In the genomic region with DNA sequence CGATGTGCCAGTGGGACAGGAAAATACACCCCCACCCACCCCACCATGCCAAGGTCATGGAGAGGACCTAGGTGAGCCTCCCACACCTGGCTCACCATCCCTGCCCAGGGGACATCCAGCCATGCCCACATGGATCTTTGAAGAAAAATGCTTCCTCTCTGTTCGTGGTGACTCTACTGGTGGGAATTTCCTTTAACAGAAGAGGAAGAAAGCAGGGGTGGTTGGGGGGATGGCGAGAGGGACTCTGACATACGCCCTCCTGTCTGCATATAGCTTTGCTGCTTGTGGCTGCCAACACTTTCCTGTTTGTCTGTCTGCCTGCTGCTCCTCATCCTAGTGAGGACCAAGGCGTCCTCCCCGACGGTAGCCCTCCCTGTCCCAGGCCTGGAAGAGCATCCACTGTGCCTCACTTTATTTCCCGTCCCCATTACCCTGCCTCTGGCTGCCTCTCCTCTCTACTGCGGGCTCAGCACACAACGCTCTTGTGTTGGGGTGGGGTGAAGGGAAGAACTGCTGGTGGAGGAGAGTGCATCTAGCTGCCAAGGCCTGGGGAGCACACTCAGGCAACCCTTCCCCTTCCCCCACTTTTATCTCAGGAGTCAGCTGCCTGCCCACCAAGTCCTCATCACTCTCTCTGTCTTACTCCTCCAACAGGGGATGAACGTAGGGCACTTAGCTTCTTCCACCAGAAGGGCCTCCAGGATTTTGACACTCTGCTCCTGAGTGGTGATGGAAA, we compare ENCODE assay signal across 17 cellular contexts. TPM values are rescaled to one million over a fixed set of nuclear protein-coding genes. Genes with fewer than 3 reads are reported as not detected.
A peak's percentile ranks its signal among the peaks of the same experiment; 100 is the strongest.
DNase-seq lines count a peak whose midpoint lies in the region; ATAC-seq and TF ChIP-seq lines count a peak whose summit lies in the region.
"Had no signal": no experiment of that assay in that cellular context is flagged by ENCODE, and none has a peak within 500 bp of the region (broad histone marks: within the 10 kb centered on the region; RNA-seq: fewer than 3 reads in every experiment).

No MANE protein-coding gene starts in this region.

- CTCF ChIA-PET in activated CD4-positive, alpha-beta T cell treated with anti-CD3 and anti-CD28 coated beads for 36 hours (lab: Charles Lee) = interaction anchor here (0.5 to 2.2 kb wide), 9 partner anchors 9 to 230 kb away, joined by 3 to 8 read pairs (median 3); no protein-coding TSS in a partner anchor
- CTCF ChIA-PET in activated CD8-positive, alpha-beta T cell treated with anti-CD3 and anti-CD28 coated beads, Interleukin-2, amount 10 ng/mL, durations not matched to agents 7 days and 5 days (lab: Charles Lee) = interaction anchor here (1.1 to 3.4 kb wide), 6 partner anchors 8 to 103 kb away, joined by 3 to 30 read pairs (median 4); a partner anchor contains a TSS
- CTCF ChIA-PET in PC-9 (lab: Charles Lee) = no interaction called here

- H2AFZ ChIP-seq in PC-9 = no peak overlapping the region

- H3K36me3 ChIP-seq in PC-9 (ENCODE audit: low read depth) = no peaks in the 10 kb centered on the region

- H3K4me1 ChIP-seq in PC-9 (replicated peaks; ENCODE audit: insufficient read depth) = peaks cover 15% of the 10 kb centered on the region

- H3K9me3 ChIP-seq in PC-9 (ENCODE audit: insufficient read depth, low read depth) = no peaks in the 10 kb centered on the region
- H3K9me3 ChIP-seq: A549, upper lobe of left lung had no signal

- H3K4me2 ChIP-seq in PC-9 = no peak overlapping the region
- H3K4me2 ChIP-seq: A549 had no signal

- ATAC-seq in activated CD4-positive, alpha-beta T cell treated with anti-CD3 and anti-CD28 coated beads for 36 hours = no peak
- ATAC-seq in activated CD8-positive, alpha-beta T cell treated with anti-CD3 and anti-CD28 coated beads, Interleukin-2, amount 10 ng/mL, durations not matched to agents 7 days and 5 days = no peak
- no peak for ATAC-seq in naive thymus-derived CD8-positive, alpha-beta T cell
- ATAC-seq: A549 had no signal

- H3K27ac ChIP-seq in PC-9 = no peak overlapping the region
- H3K27ac ChIP-seq: A549 had no signal

- H3K27me3 Mint-ChIP-seq in activated CD4-positive, alpha-beta T cell treated with anti-CD3 and anti-CD28 coated beads for 36 hours = no peaks in the 10 kb centered on the region
- H3K27me3 Mint-ChIP-seq in activated CD8-positive, alpha-beta T cell treated with anti-CD3 and anti-CD28 coated beads, Interleukin-2, amount 10 ng/mL, durations not matched to agents 7 days and 5 days (ENCODE audit: low read depth) = no peaks in the 10 kb centered on the region
- H3K27me3 Mint-ChIP-seq in naive thymus-derived CD8-positive, alpha-beta T cell = peaks cover 0 to 2% (median 0%) of the 10 kb centered on the region in 5 donors

- peak overlapping the region; percentile 90 for H3K4me3 Mint-ChIP-seq in activated CD4-positive, alpha-beta T cell treated with anti-CD3 and anti-CD28 coated beads for 36 hours
- H3K4me3 Mint-ChIP-seq in activated CD8-positive, alpha-beta T cell treated with anti-CD3 and anti-CD28 coated beads, Interleukin-2, amount 10 ng/mL, durations not matched to agents 7 days and 5 days = peak overlapping the region; percentile 81
- peak overlapping the region in 2 of 10 donors; percentile 22 to 61 for H3K4me3 Mint-ChIP-seq in naive thymus-derived CD8-positive, alpha-beta T cell

- peak overlapping the region; percentile 28 for H3K4me3 ChIP-seq in Jurkat, Clone E6-1 (ENCODE audit: low read length)
- no peak overlapping the region for H3K4me3 ChIP-seq in PC-9
- H3K4me3 ChIP-seq: A549 had no signal

- H3K27me3 ChIP-seq in PC-9 (ENCODE audit: insufficient read depth, low read depth) = no peaks in the 10 kb centered on the region
- H3K27me3 ChIP-seq: upper lobe of left lung had no signal

- peak; percentile 30 for DNase-seq in activated CD4-positive, alpha-beta T cell treated with anti-CD3 and anti-CD28 coated beads for 36 hours
- no peak for DNase-seq in activated CD4-positive, alpha-beta T cell treated with anti-CD3 and anti-CD28 coated beads, Interleukin-2, amount 50 U/mL, for 48 hours
- DNase-seq in Jurkat, Clone E6-1 (ENCODE audit: low read depth, low spot score) = no peak
- no peak for DNase-seq in activated CD8-positive, alpha-beta T cell treated with anti-CD3 and anti-CD28 coated beads, Interleukin-2, amount 10 ng/mL, durations not matched to agents 7 days and 5 days
- no peak for DNase-seq in naive thymus-derived CD8-positive, alpha-beta T cell
- DNase-seq in superior temporal gyrus (ENCODE audit: extremely low spot score) = no peak
- DNase-seq in HuH-7 (ENCODE audit: low spot score) = no peak
- no peak for DNase-seq in PC-9
- DNase-seq: aorta; effector CD4-positive, alpha-beta T cell; foreskin fibroblast; mammary epithelial cell; NCI-H2227 treated with DMSO at 0.1 percent for 48 hours; stimulated activated CD4-positive, alpha-beta T cell treated with anti-CD3 and anti-CD28 coated beads, Interleukin-15, amount 100 ng/mL, for 24 hours; upper lobe of left lung had no signal

- peaks cover 86% of the 10 kb centered on the region for H3K4me1 Mint-ChIP-seq in activated CD4-positive, alpha-beta T cell treated with anti-CD3 and anti-CD28 coated beads for 36 hours
- peaks cover 90% of the 10 kb centered on the region for H3K4me1 Mint-ChIP-seq in activated CD8-positive, alpha-beta T cell treated with anti-CD3 and anti-CD28 coated beads, Interleukin-2, amount 10 ng/mL, durations not matched to agents 7 days and 5 days (ENCODE audit: low read depth)
- H3K4me1 Mint-ChIP-seq in naive thymus-derived CD8-positive, alpha-beta T cell = peaks cover 11 to 70% (median 34%) of the 10 kb centered on the region in 4 donors

- POLR2A ChIA-PET in activated CD4-positive, alpha-beta T cell treated with anti-CD3 and anti-CD28 coated beads for 36 hours (lab: Charles Lee) = interaction anchor here (0.7 kb wide), 1 partner anchor 50 kb away, joined by 4 read pairs; no protein-coding TSS in a partner anchor
- POLR2A ChIA-PET in activated CD8-positive, alpha-beta T cell treated with anti-CD3 and anti-CD28 coated beads, Interleukin-2, amount 10 ng/mL, durations not matched to agents 7 days and 5 days (lab: Charles Lee) = interaction anchor here (0.6 to 2.8 kb wide), 6 partner anchors 8 to 64 kb away, joined by 3 to 13 read pairs (median 4); a partner anchor contains a TSS
- POLR2A ChIA-PET in naive thymus-derived CD8-positive, alpha-beta T cell (lab: Charles Lee) = no interaction called here
- POLR2A ChIA-PET in PC-9 (lab: Charles Lee; ENCODE audit: unreplicated experiment) = no interaction called here

- BruUV-seq in PC-9 (replicated peaks; lab: Mats Ljungman, UMichigan) = no TSS peak

- H3K9me2 ChIP-seq in PC-9 (ENCODE audit: insufficient read depth) = no peaks in the 10 kb centered on the region

- intact Hi-C loops in activated CD4-positive, alpha-beta T cell treated with anti-CD3 and anti-CD28 coated beads for 36 hours (cut with DNase I, micrococcal nuclease) = no loop called here
- intact Hi-C loops in PC-9 (cut with micrococcal nuclease; ENCODE audit: unreplicated experiment) = no loop called here

- no peaks in the 10 kb centered on the region; the same call in 1 of the 2 replicates for H3F3A ChIP-seq in PC-9 (ENCODE audit: insufficient read depth, low read depth)

- no peaks in the 10 kb centered on the region for H3K9me3 Mint-ChIP-seq in activated CD4-positive, alpha-beta T cell treated with anti-CD3 and anti-CD28 coated beads for 36 hours (ENCODE audit: low read depth)
- no peaks in the 10 kb centered on the region for H3K9me3 Mint-ChIP-seq in activated CD8-positive, alpha-beta T cell treated with anti-CD3 and anti-CD28 coated beads, Interleukin-2, amount 10 ng/mL, durations not matched to agents 7 days and 5 days (ENCODE audit: insufficient read depth)
- H3K9me3 Mint-ChIP-seq in naive thymus-derived CD8-positive, alpha-beta T cell = no peaks in the 10 kb centered on the region

- H4K20me1 ChIP-seq in PC-9 (ENCODE audit: insufficient read depth) = no peaks in the 10 kb centered on the region

- H3K79me2 ChIP-seq in PC-9 (ENCODE audit: low read depth) = no peaks in the 10 kb centered on the region

- H3K27ac Mint-ChIP-seq in activated CD4-positive, alpha-beta T cell treated with anti-CD3 and anti-CD28 coated beads for 36 hours = peak overlapping the region; percentile 92
- peak overlapping the region; percentile 80 for H3K27ac Mint-ChIP-seq in activated CD8-positive, alpha-beta T cell treated with anti-CD3 and anti-CD28 coated beads, Interleukin-2, amount 10 ng/mL, durations not matched to agents 7 days and 5 days
- H3K27ac Mint-ChIP-seq in naive thymus-derived CD8-positive, alpha-beta T cell = peak overlapping the region in 6 of 10 donors; percentile 4 to 84 (median 40)
- H3K27ac Mint-ChIP-seq: progenitor cell of endocrine pancreas had no signal

- peaks cover 51% of the 10 kb centered on the region for H3K36me3 Mint-ChIP-seq in activated CD4-positive, alpha-beta T cell treated with anti-CD3 and anti-CD28 coated beads for 36 hours (ENCODE audit: low read depth)
- peaks cover 28% of the 10 kb centered on the region for H3K36me3 Mint-ChIP-seq in activated CD8-positive, alpha-beta T cell treated with anti-CD3 and anti-CD28 coated beads, Interleukin-2, amount 10 ng/mL, durations not matched to agents 7 days and 5 days (ENCODE audit: low read depth)
- no peaks in the 10 kb centered on the region for H3K36me3 Mint-ChIP-seq in naive thymus-derived CD8-positive, alpha-beta T cell

- no peak for TF ChIP-seq CTCF in PC-9 (conservative IDR thresholded peaks at IDR 0.05)

RNA-seq across cellular contexts. Expression of a gene that starts 2.5 kb away (rescaled TPM):
- total RNA-seq in activated CD4-positive, alpha-beta T cell treated with anti-CD3 and anti-CD28 coated beads for 36 hours = 10 to 100 TPM; 53.3 to 64.5 TPM
- polyA plus RNA-seq in Jurkat, Clone E6-1 (2012; ENCODE audit: insufficient read depth, insufficient read length) = 1.3 TPM
- total RNA-seq in activated CD8-positive, alpha-beta T cell treated with anti-CD3 and anti-CD28 coated beads, Interleukin-2, amount 10 ng/mL, durations not matched to agents 7 days and 5 days = 10 to 100 TPM; 16.8 to 17.8 TPM
- total RNA-seq in naive thymus-derived CD8-positive, alpha-beta T cell = 1 to 10 TPM; 1.2 TPM
- 1 to 10 TPM in 1 of 3 donors, under 1 TPM in 2; 0.16 to 1.4 (median 0.22) TPM for polyA plus RNA-seq in naive thymus-derived CD8-positive, alpha-beta T cell
- 16.2 and 19.1 TPM in 2 replicates for total RNA-seq in PC-9 (2021)

RNA-seq across cellular contexts. Expression of a gene that starts 38.0 kb away (rescaled TPM):
- total RNA-seq in activated CD4-positive, alpha-beta T cell treated with anti-CD3 and anti-CD28 coated beads for 36 hours = 10 to 100 TPM; 42.4 to 51.9 TPM
- polyA plus RNA-seq in Jurkat, Clone E6-1 (2012; ENCODE audit: insufficient read depth, insufficient read length) = 15.9 TPM
- total RNA-seq in activated CD8-positive, alpha-beta T cell treated with anti-CD3 and anti-CD28 coated beads, Interleukin-2, amount 10 ng/mL, durations not matched to agents 7 days and 5 days = 10 to 100 TPM; 31.8 to 33.8 TPM
- 10 to 100 TPM; 16.8 to 21.4 TPM for total RNA-seq in naive thymus-derived CD8-positive, alpha-beta T cell
- polyA plus RNA-seq in naive thymus-derived CD8-positive, alpha-beta T cell = 10 to 100 TPM in 1 of 3 donors, 1 to 10 TPM in 2; 6.0 to 16.4 (median 9.7) TPM
- total RNA-seq in PC-9 (2021) = 12.7 and 20.2 TPM in 2 replicates

RNA-seq across cellular contexts. Expression of a gene that starts 41.4 kb away (rescaled TPM):
- 100 to 1,000 TPM; 184 to 218 TPM for total RNA-seq in activated CD4-positive, alpha-beta T cell treated with anti-CD3 and anti-CD28 coated beads for 36 hours
- 7.4 TPM for polyA plus RNA-seq in Jurkat, Clone E6-1 (2012; ENCODE audit: insufficient read depth, insufficient read length)
- 10 to 100 TPM in 1 of 2 experiments, 1 to 10 TPM in 1; 8.5 to 10.3 TPM for total RNA-seq in activated CD8-positive, alpha-beta T cell treated with anti-CD3 and anti-CD28 coated beads, Interleukin-2, amount 10 ng/mL, durations not matched to agents 7 days and 5 days
- 1 to 10 TPM; 2.0 to 2.7 TPM for total RNA-seq in naive thymus-derived CD8-positive, alpha-beta T cell
- polyA plus RNA-seq in naive thymus-derived CD8-positive, alpha-beta T cell = 1 to 10 TPM in 1 of 3 donors, under 1 TPM in 2; 0.62 to 4.0 (median 0.75) TPM
- 569 and 580 TPM in 2 replicates for total RNA-seq in PC-9 (2021)

RNA-seq across cellular contexts. Expression of a gene that starts 56.9 kb away (rescaled TPM):
- total RNA-seq in activated CD4-positive, alpha-beta T cell treated with anti-CD3 and anti-CD28 coated beads for 36 hours = 100 to 1,000 TPM; 108 to 117 TPM
- polyA plus RNA-seq in Jurkat, Clone E6-1 (2012; ENCODE audit: insufficient read depth, insufficient read length) = 71.0 TPM
- 10 to 100 TPM; 72.3 to 77.3 TPM for total RNA-seq in activated CD8-positive, alpha-beta T cell treated with anti-CD3 and anti-CD28 coated beads, Interleukin-2, amount 10 ng/mL, durations not matched to agents 7 days and 5 days
- 10 to 100 TPM; 49.1 to 54.8 TPM for total RNA-seq in naive thymus-derived CD8-positive, alpha-beta T cell
- polyA plus RNA-seq in naive thymus-derived CD8-positive, alpha-beta T cell = 10 to 100 TPM; 70.8 to 79.9 (median 76.5) TPM
- total RNA-seq in PC-9 (2021) = 46.0 and 50.2 TPM in 2 replicates

Comparison
In these comparisons a context has a peak if more than half of its experiments do, and no peak if none do; other contexts are left out.
1. H3K27ac Mint-ChIP-seq: peak in every context shown above with its lines; median percentile 92 in activated CD4-positive, alpha-beta T cell treated with anti-CD3 and anti-CD28 coated beads for 36 hours; 80 in activated CD8-positive, alpha-beta T cell treated with anti-CD3 and anti-CD28 coated beads, Interleukin-2, amount 10 ng/mL, durations not matched to agents 7 days and 5 days; 40 in naive thymus-derived CD8-positive, alpha-beta T cell.
2. RNA of a gene that starts 41.4 kb away (total RNA-seq): 569 to 580 TPM in PC-9 and 184 to 218 TPM in activated CD4-positive, alpha-beta T cell treated with anti-CD3 and anti-CD28 coated beads for 36 hours; 8.5 to 10.3 TPM in activated CD8-positive, alpha-beta T cell treated with anti-CD3 and anti-CD28 coated beads, Interleukin-2, amount 10 ng/mL, durations not matched to agents 7 days and 5 days and 2.0 to 2.7 TPM in naive thymus-derived CD8-positive, alpha-beta T cell; every median in the first group is over 10 times any median in the second.
3. POLR2A ChIA-PET loops: an anchor here in activated CD4-positive, alpha-beta T cell treated with anti-CD3 and anti-CD28 coated beads for 36 hours (0.7 kb wide) and activated CD8-positive, alpha-beta T cell treated with anti-CD3 and anti-CD28 coated beads, Interleukin-2, amount 10 ng/mL, durations not matched to agents 7 days and 5 days (0.6 to 2.8 kb wide); none called in naive thymus-derived CD8-positive, alpha-beta T cell and PC-9.